In the genomic region with DNA sequence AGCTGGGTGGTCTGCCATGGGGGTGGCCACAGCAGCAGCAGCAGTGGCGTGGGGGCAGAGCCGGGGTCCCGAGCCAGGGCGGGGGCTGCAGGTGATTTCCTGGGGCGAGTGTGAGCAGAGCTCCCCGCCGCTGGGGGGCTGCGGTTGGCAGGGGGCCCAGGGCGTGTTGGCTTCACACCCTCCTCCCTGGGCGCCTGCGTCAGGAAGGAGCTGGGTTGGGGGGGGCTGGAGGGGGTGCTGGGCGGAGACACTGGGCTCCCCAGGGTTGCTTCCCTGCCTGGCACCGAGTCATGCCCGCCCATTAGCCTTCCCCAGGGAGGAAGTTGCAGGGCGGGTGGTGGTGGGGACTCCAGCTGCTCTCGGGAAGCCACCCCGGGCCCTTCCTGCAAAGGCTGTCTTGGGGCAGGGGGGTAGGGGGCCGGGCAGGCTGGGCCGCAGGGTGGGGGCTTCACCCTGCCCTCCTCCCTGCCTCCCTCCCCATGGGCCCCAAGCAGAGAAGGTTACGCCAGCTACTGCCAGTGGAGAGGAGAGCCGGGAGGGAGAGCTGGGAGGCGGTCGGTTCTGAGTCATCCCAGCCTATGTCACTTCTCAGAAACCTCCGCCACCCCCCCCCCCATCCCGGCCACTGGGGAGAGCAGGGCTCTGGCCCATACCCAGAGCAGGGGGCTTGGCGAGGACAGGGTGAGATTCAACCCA, we compare ENCODE assay signal across 8 cellular contexts. TPM values are rescaled to one million over a fixed set of nuclear protein-coding genes. Genes with fewer than 3 reads are reported as not detected.
A peak's percentile ranks its signal among the peaks of the same experiment; 100 is the strongest.
DNase-seq lines count a peak whose midpoint lies in the region; ATAC-seq and TF ChIP-seq lines count a peak whose summit lies in the region.

No MANE protein-coding gene starts in this region.

- no peaks in the 10 kb centered on the region for H3K9me3 ChIP-seq in RWPE2 (ENCODE audit: severe bottlenecking)
- H3K9me3 ChIP-seq in ovary: no peaks in the 10 kb centered on the region

- H3K4me3 ChIP-seq in AG04449 (ENCODE audit: low read depth, low read length): peak overlapping the region; percentile 82
- H3K4me3 ChIP-seq in RWPE2 (ENCODE audit: severe bottlenecking): peak overlapping the region; percentile 58
- H3K4me3 ChIP-seq in ovary: peak overlapping the region; percentile 65

- peak overlapping the region; percentile 51 for H3K27ac Mint-ChIP-seq in activated naive CD4-positive, alpha-beta T cell treated with anti-CD3 and anti-CD28 coated beads, Interleukin-2, amount 50 U/mL, for 24 hours

- peaks cover 68% of the 10 kb centered on the region for H3K36me3 ChIP-seq in RWPE2 (ENCODE audit: low read depth)
- no peaks in the 10 kb centered on the region for H3K36me3 ChIP-seq in ovary

- intact Hi-C loops in ovary (cut with DNase I): no loop called here

- H3K27me3 ChIP-seq in RWPE2 (ENCODE audit: insufficient read depth, poor library complexity, severe bottlenecking) (no peaks in the 10 kb centered on the region), ovary (no peaks in the 10 kb centered on the region)

- WGBS in ovary, 3 donors: 1% methylated on average over 12 to 26 of the region's 26 CpGs

- CTCF ChIA-PET in AG04449 (lab: Yijun Ruan, JAX): interaction anchor here (1.0 to 6.4 kb wide), 5 partner anchors 9 to 188 kb away, joined by 3 to 69 read pairs (median 5); a partner anchor contains a TSS

- DNase-seq in AG04449 (ENCODE audit: low read depth, low spot score) (peak; percentile 91), HCEC 1CT (peak; percentile 97), RWPE2 (ENCODE audit: low spot score) (peak; percentile 95), germinal center (ENCODE audit: low spot score) (peak; percentile 76), ovary (peak; percentile 90 to 95 (median 91))

- no peak for TF ChIP-seq POLR2A in ovary (IDR thresholded peaks at IDR 0.05)

- peak; percentile 43 for TF ChIP-seq CTCF in AG04449 (IDR thresholded peaks at IDR 0.05; ENCODE audit: insufficient read depth, low read length, missing control alignments)
- TF ChIP-seq CTCF in RWPE2 (IDR thresholded peaks at IDR 0.05; ENCODE audit: poor library complexity, severe bottlenecking): peak; percentile 12
- TF ChIP-seq CTCF in ovary (IDR thresholded peaks at IDR 0.05): peak in 1 of 3 donors; percentile 31

- POLR2A ChIA-PET in AG04449 (lab: Yijun Ruan, JAX): interaction anchor here (0.6 to 7.6 kb wide), 11 partner anchors 9 to 342 kb away, joined by 3 to 188 read pairs (median 6); a partner anchor contains a TSS

- no peaks in the 10 kb centered on the region for H3K27me3 Mint-ChIP-seq in activated naive CD4-positive, alpha-beta T cell treated with anti-CD3 and anti-CD28 coated beads, Interleukin-2, amount 50 U/mL, for 24 hours

- ATAC-seq in RWPE2 (ENCODE audit: low read depth): peak; percentile 56
- ATAC-seq in GM21423 (IDR thresholded peaks at IDR 0.05; ENCODE audit: unreplicated experiment): no peak
- ATAC-seq in HG02885 (IDR thresholded peaks at IDR 0.05; ENCODE audit: poor library complexity, unreplicated experiment): no peak

- H3K4me3 Mint-ChIP-seq in activated naive CD4-positive, alpha-beta T cell treated with anti-CD3 and anti-CD28 coated beads, Interleukin-2, amount 50 U/mL, for 24 hours: peak overlapping the region; percentile 71

- no peaks in the 10 kb centered on the region for H3K9me3 Mint-ChIP-seq in activated naive CD4-positive, alpha-beta T cell treated with anti-CD3 and anti-CD28 coated beads, Interleukin-2, amount 50 U/mL, for 24 hours

- peaks cover 18% of the 10 kb centered on the region for H3K4me1 Mint-ChIP-seq in activated naive CD4-positive, alpha-beta T cell treated with anti-CD3 and anti-CD28 coated beads, Interleukin-2, amount 50 U/mL, for 24 hours

- H3K27ac ChIP-seq in RWPE2 (ENCODE audit: poor library complexity, severe bottlenecking): peak overlapping the region; percentile 97
- peak overlapping the region; percentile 87 to 89 for H3K27ac ChIP-seq in ovary

- peaks cover 18% of the 10 kb centered on the region for H3K4me1 ChIP-seq in RWPE2 (ENCODE audit: insufficient read depth, poor library complexity, severe bottlenecking)
- H3K4me1 ChIP-seq in ovary (ENCODE audit: insufficient read depth): peaks cover 23% of the 10 kb centered on the region

- H3K36me3 Mint-ChIP-seq in activated naive CD4-positive, alpha-beta T cell treated with anti-CD3 and anti-CD28 coated beads, Interleukin-2, amount 50 U/mL, for 24 hours: peaks cover 1% of the 10 kb centered on the region

- peak; percentile 12 for TF ChIP-seq EP300 in ovary (IDR thresholded peaks at IDR 0.05)

RNA-seq across cellular contexts. Expression of a gene that starts 4.6 kb away (rescaled TPM):
- total RNA-seq in ovary: 100 to 1,000 TPM in 5 of 7 donors, 10 to 100 TPM in 2; 44.9 to 261 (median 107) TPM
- polyA plus RNA-seq in ovary: 10 to 100 TPM; 10.1 to 26.7 TPM

RNA-seq across cellular contexts. Expression of a gene that starts 11.4 kb away (rescaled TPM):
- total RNA-seq in ovary: 100 to 1,000 TPM in 6 of 7 donors, 10 to 100 TPM in 1; 71.9 to 218 (median 148) TPM
- polyA plus RNA-seq in ovary: 100 to 1,000 TPM in 1 of 2 donors, 1 to 10 TPM in 1; 1.3 to 110 TPM

RNA-seq across cellular contexts. Expression of a gene that starts 15.2 kb away (rescaled TPM):
- 10 to 100 TPM in 2 of 7 donors, 1 to 10 TPM in 2, under 1 TPM in 3; 0.61 to 21.1 (median 2.4) TPM for total RNA-seq in ovary
- under 1 TPM in 1 of 2 donors, not detected in 1; 0.45 TPM for polyA plus RNA-seq in ovary

RNA-seq across cellular contexts. Expression of a gene that starts 16.2 kb away (rescaled TPM):
- total RNA-seq in ovary: 100 to 1,000 TPM; 602 to 917 (median 855) TPM
- polyA plus RNA-seq in ovary: 1,000 to 10,000 TPM in 1 of 2 donors, 100 to 1,000 TPM in 1; 610 to 1,254 TPM

RNA-seq across cellular contexts. Expression of a gene that starts 22.4 kb away (rescaled TPM):
- 10 to 100 TPM; 21.7 to 72.5 (median 26.7) TPM for total RNA-seq in ovary
- 10 to 100 TPM in 1 of 2 donors, under 1 TPM in 1; 0.30 to 35.2 TPM for polyA plus RNA-seq in ovary
